13 cellular contexts compared by ENCODE assay signal in the genomic region with DNA sequence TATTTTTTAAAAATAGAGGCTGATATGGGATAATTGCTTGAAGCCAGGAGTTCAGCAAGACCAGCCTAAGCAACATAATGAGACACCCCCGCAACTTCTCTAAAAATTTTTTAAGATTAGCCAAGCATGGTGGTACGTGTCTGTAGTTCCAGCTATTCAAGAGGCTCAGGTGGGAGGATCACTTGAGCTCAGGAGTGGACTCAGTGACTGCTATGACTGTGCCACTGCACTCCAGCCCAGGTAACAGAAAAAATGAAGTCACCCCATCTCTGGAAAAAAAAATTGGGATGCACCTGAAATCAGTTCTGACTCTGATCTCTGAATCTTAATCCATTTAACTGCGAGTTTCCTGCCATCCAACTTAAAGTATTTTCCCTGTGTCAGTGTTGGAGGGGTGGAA.
"Had no signal": no experiment of that assay in that cellular context is flagged by ENCODE, and none has a peak within 500 bp of the region (broad histone marks: within the 10 kb centered on the region; RNA-seq: fewer than 3 reads in every experiment).

No MANE protein-coding gene starts in this region.

- H3K9me3 Mint-ChIP-seq: activated CD4-positive, alpha-beta memory T cell treated with anti-CD3 and anti-CD28 coated beads, Interleukin-2, amount 10 ng/mL, durations not matched to agents 7 days and 5 days had no signal

- ATAC-seq: left lobe of liver, T-cell had no signal

- H3K9me3 ChIP-seq: esophagus squamous epithelium, tibial artery had no signal

- H3K27me3 ChIP-seq: esophagus squamous epithelium, hepatocyte, tibial artery had no signal

- H3K27ac ChIP-seq: esophagus squamous epithelium, hepatocyte, tibial artery, WERI-Rb-1 had no signal

- DNase-seq: activated CD4-positive, alpha-beta memory T cell treated with anti-CD3 and anti-CD28 coated beads, Interleukin-2, amount 10 ng/mL, durations not matched to agents 7 days and 5 days; activated naive CD4-positive, alpha-beta T cell treated with anti-CD3 and anti-CD28 coated beads, Interleukin-2, amount 50 U/mL, for 16 hours; esophagus squamous epithelium; midbrain; posterior cingulate gyrus; retina; stimulated activated CD4-positive, alpha-beta T cell treated with anti-CD3 and anti-CD28 coated beads, Interleukin-2, amount 100 ng/mL, for 48 hours; stimulated activated naive B cell treated with anti-CD40 and anti-IgM and Interleukin-4, amounts not matched to agents 10 μg/mL and 1 μg/mL and 100 μg/mL, for 72 hours; T-cell; tibial artery; WERI-Rb-1 had no signal

- H3K27me3 Mint-ChIP-seq: T-cell had no signal

- H3K4me3 ChIP-seq: esophagus squamous epithelium, hepatocyte, tibial artery had no signal

- H3K36me3 Mint-ChIP-seq: T-cell had no signal

- H3K4me3 Mint-ChIP-seq: activated CD4-positive, alpha-beta memory T cell treated with anti-CD3 and anti-CD28 coated beads, Interleukin-2, amount 10 ng/mL, durations not matched to agents 7 days and 5 days; stimulated activated naive B cell treated with anti-CD40 and anti-IgM and Interleukin-4, amounts not matched to agents 10 μg/mL and 1 μg/mL and 100 μg/mL, for 72 hours had no signal

- H3K27ac Mint-ChIP-seq: stimulated activated naive B cell treated with anti-CD40 and anti-IgM and Interleukin-4, amounts not matched to agents 10 μg/mL and 1 μg/mL and 100 μg/mL, for 72 hours had no signal

- H3K36me3 ChIP-seq: esophagus squamous epithelium, tibial artery, WERI-Rb-1 had no signal
